26 cellular contexts compared by ENCODE assay signal in genomic region chr18:74957588-74958224, GRCh38.
"Had no signal": no experiment of that assay in that cellular context is flagged by ENCODE, and none has a peak within 500 bp of the region (broad histone marks: within the 10 kb centered on the region; RNA-seq: fewer than 3 reads in every experiment).

No MANE protein-coding gene starts in this region.

- H3K27ac Mint-ChIP-seq: activated CD4-positive, alpha-beta T cell treated with anti-CD3 and anti-CD28 coated beads, Interleukin-2, amount 10 ng/mL, durations not matched to agents 7 days and 5 days; activated CD8-positive, alpha-beta memory T cell treated with anti-CD3 and anti-CD28 coated beads, Interleukin-2, amount 10 ng/mL, durations not matched to agents 7 days and 5 days; activated CD8-positive, alpha-beta T cell treated with anti-CD3 and anti-CD28 coated beads for 36 hours; activated naive CD8-positive, alpha-beta T cell treated with anti-CD3 and anti-CD28 coated beads, Interleukin-2, amount 50 U/mL, for 24 hours; dendritic cell treated with granulocyte-macrophage colony-stimulating factor and Interleukin-4, amounts not matched to agents 40 ng/mL and 50 ng/mL, for 4 days; natural killer cell treated with Interleukin-12 subunit alpha and Interleukin-12 subunit beta and Interleukin-15 and Interleukin-18, amount 100 ng/mL, for 72 hours had no signal

- ATAC-seq: activated CD8-positive, alpha-beta memory T cell treated with anti-CD3 and anti-CD28 coated beads, Interleukin-2, amount 10 ng/mL, durations not matched to agents 7 days and 5 days; activated CD8-positive, alpha-beta T cell treated with anti-CD3 and anti-CD28 coated beads for 36 hours; activated naive CD8-positive, alpha-beta T cell treated with anti-CD3 and anti-CD28 coated beads, Interleukin-2, amount 50 U/mL, for 24 hours; body of pancreas; heart right ventricle; natural killer cell treated with Interleukin-12 subunit alpha and Interleukin-12 subunit beta and Interleukin-15 and Interleukin-18, amount 100 ng/mL, for 72 hours; right cardiac atrium had no signal

- H3K27me3 Mint-ChIP-seq: activated CD4-positive, alpha-beta T cell treated with anti-CD3 and anti-CD28 coated beads, Interleukin-2, amount 10 ng/mL, durations not matched to agents 7 days and 5 days; activated CD8-positive, alpha-beta memory T cell treated with anti-CD3 and anti-CD28 coated beads, Interleukin-2, amount 10 ng/mL, durations not matched to agents 7 days and 5 days; activated CD8-positive, alpha-beta T cell treated with anti-CD3 and anti-CD28 coated beads for 36 hours; activated naive CD8-positive, alpha-beta T cell treated with anti-CD3 and anti-CD28 coated beads, Interleukin-2, amount 50 U/mL, for 24 hours; dendritic cell treated with granulocyte-macrophage colony-stimulating factor and Interleukin-4, amounts not matched to agents 40 ng/mL and 50 ng/mL, for 4 days; natural killer cell treated with Interleukin-12 subunit alpha and Interleukin-12 subunit beta and Interleukin-15 and Interleukin-18, amount 100 ng/mL, for 72 hours had no signal

- H3K4me1 Mint-ChIP-seq: activated CD4-positive, alpha-beta T cell treated with anti-CD3 and anti-CD28 coated beads, Interleukin-2, amount 10 ng/mL, durations not matched to agents 7 days and 5 days; activated CD8-positive, alpha-beta memory T cell treated with anti-CD3 and anti-CD28 coated beads, Interleukin-2, amount 10 ng/mL, durations not matched to agents 7 days and 5 days; activated naive CD8-positive, alpha-beta T cell treated with anti-CD3 and anti-CD28 coated beads, Interleukin-2, amount 50 U/mL, for 24 hours had no signal

- H3K9me3 ChIP-seq: body of pancreas, heart right ventricle, stomach, suprapubic skin, tibial nerve, uterus had no signal

- H3K27me3 ChIP-seq: body of pancreas, heart right ventricle, stomach, suprapubic skin, tibial nerve, uterus had no signal

- H3K36me3 ChIP-seq: suprapubic skin, uterus, WERI-Rb-1 had no signal

- H3K4me3 ChIP-seq: body of pancreas, heart right ventricle, stomach, suprapubic skin, tibial nerve, uterus had no signal

- H3K36me3 Mint-ChIP-seq: activated CD8-positive, alpha-beta memory T cell treated with anti-CD3 and anti-CD28 coated beads, Interleukin-2, amount 10 ng/mL, durations not matched to agents 7 days and 5 days had no signal

- FAIRE-seq: endometrium, keratinocyte, TTC549 had no signal

- H3K9me3 Mint-ChIP-seq: activated CD4-positive, alpha-beta T cell treated with anti-CD3 and anti-CD28 coated beads, Interleukin-2, amount 10 ng/mL, durations not matched to agents 7 days and 5 days; activated CD8-positive, alpha-beta T cell treated with anti-CD3 and anti-CD28 coated beads for 36 hours; activated naive CD8-positive, alpha-beta T cell treated with anti-CD3 and anti-CD28 coated beads, Interleukin-2, amount 50 U/mL, for 24 hours; natural killer cell treated with Interleukin-12 subunit alpha and Interleukin-12 subunit beta and Interleukin-15 and Interleukin-18, amount 100 ng/mL, for 72 hours had no signal

- H3K27ac ChIP-seq: body of pancreas, heart right ventricle, stomach, suprapubic skin, tibial nerve, uterus, WERI-Rb-1 had no signal

- DNase-seq: activated CD4-positive, alpha-beta T cell treated with anti-CD3 and anti-CD28 coated beads, Interleukin-2, amount 10 ng/mL, durations not matched to agents 7 days and 5 days; activated CD4-positive, CD25-positive, alpha-beta regulatory T cell treated with anti-CD3 and anti-CD28 coated beads, Interleukin-2, amount 50 U/mL, for 72 hours; activated CD8-positive, alpha-beta memory T cell treated with anti-CD3 and anti-CD28 coated beads, Interleukin-2, amount 10 ng/mL, durations not matched to agents 7 days and 5 days; activated CD8-positive, alpha-beta T cell treated with anti-CD3 and anti-CD28 coated beads for 36 hours; activated effector memory CD4-positive, alpha-beta T cell treated with anti-CD3 and anti-CD28 coated beads, Interleukin-2, amount 50 U/mL, for 16 hours; activated naive CD4-positive, alpha-beta T cell treated with anti-CD3 and anti-CD28 coated beads, Interleukin-2, amount 50 U/mL, for 16 hours; activated naive CD8-positive, alpha-beta T cell treated with anti-CD3 and anti-CD28 coated beads, Interleukin-2, amount 50 U/mL, for 24 hours; activated T-cell treated with anti-CD3 and anti-CD28 coated beads for 4 hours; anterior cingulate cortex; body of pancreas; effector CD4-positive, alpha-beta T cell; foreskin fibroblast; heart right ventricle; midbrain; right cardiac atrium; stimulated activated CD4-positive, alpha-beta T cell treated with anti-CD3 and anti-CD28 coated beads, Interleukin-1b, Interleukin-23, amount 100 ng/mL, for 48 hours; stomach; uterus; WERI-Rb-1 had no signal

- H3K4me1 ChIP-seq: body of pancreas, stomach, suprapubic skin, tibial nerve, uterus had no signal

- H3K4me3 Mint-ChIP-seq: activated CD4-positive, alpha-beta T cell treated with anti-CD3 and anti-CD28 coated beads, Interleukin-2, amount 10 ng/mL, durations not matched to agents 7 days and 5 days; activated CD8-positive, alpha-beta memory T cell treated with anti-CD3 and anti-CD28 coated beads, Interleukin-2, amount 10 ng/mL, durations not matched to agents 7 days and 5 days; activated CD8-positive, alpha-beta T cell treated with anti-CD3 and anti-CD28 coated beads for 36 hours; activated naive CD8-positive, alpha-beta T cell treated with anti-CD3 and anti-CD28 coated beads, Interleukin-2, amount 50 U/mL, for 24 hours; dendritic cell treated with granulocyte-macrophage colony-stimulating factor and Interleukin-4, amounts not matched to agents 40 ng/mL and 50 ng/mL, for 4 days; natural killer cell treated with Interleukin-12 subunit alpha and Interleukin-12 subunit beta and Interleukin-15 and Interleukin-18, amount 100 ng/mL, for 72 hours had no signal
